Comparison of ENCODE assay signal across 8 cellular contexts in genomic region chr17:74566132-74566753, GRCh38. TPM values are rescaled to one million over a fixed set of nuclear protein-coding genes. Genes with fewer than 3 reads are reported as not detected.
A peak's percentile ranks its signal among the peaks of the same experiment; 100 is the strongest.
DNase-seq lines count a peak whose midpoint lies in the region; ATAC-seq, FAIRE-seq and TF ChIP-seq lines count a peak whose summit lies in the region.

No MANE protein-coding gene starts in this region.

- DNase-seq in Right ventricle myocardium superior: peak; percentile 57
- DNase-seq in cardiac septum (ENCODE audit: low spot score): no peak
- peak; percentile 5 to 24 for DNase-seq in NCI-H1930 (lab: John Stamatoyannopoulos, UW)
- DNase-seq in adipocyte (ENCODE audit: low read depth): peak; percentile 4
- DNase-seq in kidney: peak; percentile 51
- DNase-seq in type B pancreatic cell (ENCODE audit: extremely low spot score, unreplicated experiment): no peak
- DNase-seq in effector CD4-positive, alpha-beta T cell: no peak

- TF ChIP-seq CTCF in kidney (IDR thresholded peaks at IDR 0.05; ENCODE audit: borderline replicate concordance, extremely low read depth, insufficient read depth) (peak; percentile 41), type B pancreatic cell (conservative IDR thresholded peaks at IDR 0.05) (peak; percentile 74)

- H3K4me3 ChIP-seq in adipocyte (ENCODE audit: low read length) (no peak overlapping the region), kidney (ENCODE audit: low read length in 2 of 2) (no peak overlapping the region)

- no peaks in the 10 kb centered on the region for H3K36me3 Mint-ChIP-seq in type B pancreatic cell

- H3K9ac ChIP-seq in adipocyte (ENCODE audit: low read length) (no peak overlapping the region), kidney (ENCODE audit: low read length in 2 of 2) (no peak overlapping the region)

- H3K9me3 ChIP-seq in adipocyte (ENCODE audit: control insufficient read depth, low read length): no peaks in the 10 kb centered on the region
- peaks cover 0 to 1% of the 10 kb centered on the region in 2 donors for H3K9me3 ChIP-seq in kidney (ENCODE audit: control insufficient read depth in 1 of 2, low read length in 2 of 2)

- no peak overlapping the region for H3K27ac ChIP-seq in kidney (ENCODE audit: low read depth in 2 of 2, low read length in 2 of 2)

- H3K36me3 ChIP-seq in adipocyte (ENCODE audit: control insufficient read depth, insufficient read depth, low read length, severe bottlenecking) (no peaks in the 10 kb centered on the region), kidney (ENCODE audit: control insufficient read depth in 1 of 2, insufficient read depth in 2 of 2, low read length in 2 of 2) (no peaks in the 10 kb centered on the region)

- ATAC-seq in Right ventricle myocardium superior (ENCODE audit: poor library complexity): no peak
- no peak for ATAC-seq in HG02973 (IDR thresholded peaks at IDR 0.05; ENCODE audit: unreplicated experiment)

- intact Hi-C loops in Right ventricle myocardium superior (cut with DNase I): no loop called here
- intact Hi-C loops in cardiac septum (cut with DNase I): loop anchor here (10.0 kb wide), 1 partner anchor 169 kb away; the partner anchor contains the start of gene RAB37
- intact Hi-C loops in kidney (cut with DNase I): no loop called here

- H3K27me3 ChIP-seq in adipocyte (replicated peaks; ENCODE audit: control insufficient read depth, insufficient read depth, low read length): peaks cover 36% of the 10 kb centered on the region

- H3K27ac Mint-ChIP-seq in type B pancreatic cell: no peak overlapping the region

- peaks cover 24% of the 10 kb centered on the region for H3K4me1 ChIP-seq in adipocyte (ENCODE audit: control insufficient read depth, insufficient read depth, low read length)
- H3K4me1 ChIP-seq in kidney (ENCODE audit: control insufficient read depth in 1 of 2, insufficient read depth in 1 of 2, low read depth in 1 of 2, low read length in 2 of 2): peaks cover 0 to 4% of the 10 kb centered on the region in 2 donors

- H3K9me3 Mint-ChIP-seq in type B pancreatic cell: no peaks in the 10 kb centered on the region

- H3K4me3 Mint-ChIP-seq in type B pancreatic cell: no peak overlapping the region

- FAIRE-seq in kidney (lab: Jason Lieb, UNC): no peak

- H3K4me1 Mint-ChIP-seq in type B pancreatic cell (ENCODE audit: unreplicated experiment): no peaks in the 10 kb centered on the region

- peaks cover 57% of the 10 kb centered on the region for H3K27me3 Mint-ChIP-seq in type B pancreatic cell

RNA-seq across cellular contexts. Expression of gene CD300H, which starts 1.1 kb away (rescaled TPM):
- total RNA-seq in Right ventricle myocardium superior: not detected
- total RNA-seq in cardiac septum: not detected
- 2.0 TPM for total RNA-seq in kidney
- not detected for polyA plus RNA-seq in kidney (ENCODE audit: insufficient read depth, low read depth, low replicate concordance)
- not detected in 2 replicates for total RNA-seq in type B pancreatic cell (ENCODE audit: low replicate concordance)

RNA-seq across cellular contexts. Expression of gene CD300C, which starts 20.3 kb away (rescaled TPM):
- total RNA-seq in Right ventricle myocardium superior (1.00 TPM), cardiac septum (0.24 TPM), kidney (4.2 TPM), type B pancreatic cell (ENCODE audit: low replicate concordance) (not detected in 2 replicates)
- polyA plus RNA-seq in kidney (ENCODE audit: insufficient read depth, low read depth, low replicate concordance): 0.34 TPM

RNA-seq across cellular contexts. Expression of gene CD300LD, which starts 25.8 kb away (rescaled TPM):
- total RNA-seq in Right ventricle myocardium superior (not detected), cardiac septum (not detected), kidney (not detected), type B pancreatic cell (ENCODE audit: low replicate concordance) (not detected in 2 replicates)
- not detected for polyA plus RNA-seq in kidney (ENCODE audit: insufficient read depth, low read depth, low replicate concordance)

RNA-seq across cellular contexts. Expression of gene CD300LB, which starts 35.0 kb away (rescaled TPM):
- total RNA-seq in Right ventricle myocardium superior: 0.16 TPM
- not detected for total RNA-seq in cardiac septum
- 0.91 TPM for total RNA-seq in kidney
- not detected for polyA plus RNA-seq in kidney (ENCODE audit: insufficient read depth, low read depth, low replicate concordance)
- not detected in 2 replicates for total RNA-seq in type B pancreatic cell (ENCODE audit: low replicate concordance)

RNA-seq across cellular contexts. Expression of gene CD300E, which starts 57.3 kb away (rescaled TPM):
- 0.38 TPM for total RNA-seq in Right ventricle myocardium superior
- total RNA-seq in cardiac septum: 0.67 TPM
- 2.5 TPM for total RNA-seq in kidney
- polyA plus RNA-seq in kidney (ENCODE audit: insufficient read depth, low read depth, low replicate concordance): 0.39 TPM
- total RNA-seq in type B pancreatic cell (ENCODE audit: low replicate concordance): not detected in 2 replicates

Comparison
In these comparisons a context has a peak if more than half of its experiments do, and no peak if none do; other contexts are left out.
1. DNase-seq: peak in Right ventricle myocardium superior (single experiment), NCI-H1930 (2 of 2), adipocyte (single experiment) and kidney (single experiment); none in cardiac septum (single experiment), type B pancreatic cell (single experiment) and effector CD4-positive, alpha-beta T cell (single experiment).